Comparison of ENCODE assay signal across 1 cellular context in genomic region chr11:22192289-22192641, GRCh38.
TF ChIP-seq lines count a peak whose summit lies in the region.

No MANE protein-coding gene starts in this region.

TF ChIP-seq in HepG2, 621 proteins besides CTCF, POLR2A, EP300 and RAD21 (continued from another document):
- TF ChIP-seq MTF2 (CRISPR knock-in tag; IDR thresholded peaks at IDR 0.05; ENCODE audit: borderline replicate concordance) (peak; percentile 36; the same call in 1 of the 2 replicates), ZSCAN25 (CRISPR knock-in tag; IDR thresholded peaks at IDR 0.05) (no peak), HDAC1 (CRISPR knock-in tag; IDR thresholded peaks at IDR 0.05) (no peak), ZBTB37 (CRISPR knock-in tag; IDR thresholded peaks at IDR 0.05) (no peak), SP1 (IDR thresholded peaks at IDR 0.05) (no peak), SP1 (CRISPR knock-in tag; IDR thresholded peaks at IDR 0.05) (no peak), XRCC5 (optimal IDR thresholded peaks at IDR 0.05; ENCODE audit: low read length) (peak; percentile 60), TSC22D2 (CRISPR knock-in tag; IDR thresholded peaks at IDR 0.05; ENCODE audit: borderline replicate concordance) (no peak), ZFP36L1 (CRISPR knock-in tag; IDR thresholded peaks at IDR 0.05) (no peak), U2AF2 (IDR thresholded peaks at IDR 0.05; ENCODE audit: low read depth, low read length) (no peak), CAMTA2 (CRISPR knock-in tag; IDR thresholded peaks at IDR 0.05; ENCODE audit: borderline replicate concordance) (no peak), LBX2 (CRISPR knock-in tag; IDR thresholded peaks at IDR 0.05; ENCODE audit: borderline replicate concordance) (no peak), MBNL3 (CRISPR knock-in tag; conservative IDR thresholded peaks at IDR 0.05) (no peak), HIVEP1 (CRISPR knock-in tag; IDR thresholded peaks at IDR 0.05) (no peak), EZH2 (conservative IDR thresholded peaks at IDR 0.05; ENCODE audit: low read depth, low read length) (no peak), ZNF614 (CRISPR knock-in tag; IDR thresholded peaks at IDR 0.05; ENCODE audit: borderline replicate concordance) (no peak), KAT8 (CRISPR knock-in tag; IDR thresholded peaks at IDR 0.05) (no peak; the same call in 1 of the 2 replicates), GTF2F1 (IDR thresholded peaks at IDR 0.05; ENCODE audit: low read length) (no peak), ZNF652 (CRISPR knock-in tag; IDR thresholded peaks at IDR 0.05; ENCODE audit: borderline replicate concordance, low read depth) (no peak), ZBTB39 (CRISPR knock-in tag; IDR thresholded peaks at IDR 0.05) (no peak), GMEB2 (CRISPR knock-in tag; IDR thresholded peaks at IDR 0.05; ENCODE audit: low read depth) (no peak), ZFP91 (CRISPR knock-in tag; IDR thresholded peaks at IDR 0.05; ENCODE audit: borderline replicate concordance) (peak; percentile 61; the same call in 1 of the 2 replicates), ZBTB43 (CRISPR knock-in tag; conservative IDR thresholded peaks at IDR 0.05) (no peak), SPEN (CRISPR knock-in tag; IDR thresholded peaks at IDR 0.05; ENCODE audit: low read depth) (no peak), HDAC6 (IDR thresholded peaks at IDR 0.05; ENCODE audit: low read depth, low read length) (no peak), ONECUT2 (CRISPR knock-in tag; IDR thresholded peaks at IDR 0.05) (peak; percentile 36; the same call in 1 of the 2 replicates), MAFG (CRISPR knock-in tag; IDR thresholded peaks at IDR 0.05) (no peak), ZNF569 (CRISPR knock-in tag; IDR thresholded peaks at IDR 0.05; ENCODE audit: borderline replicate concordance) (no peak), SKIL (CRISPR knock-in tag; IDR thresholded peaks at IDR 0.05; ENCODE audit: borderline replicate concordance) (no peak), ZNF770 (CRISPR knock-in tag; IDR thresholded peaks at IDR 0.05) (no peak), FOXO4 (CRISPR knock-in tag; conservative IDR thresholded peaks at IDR 0.05) (0 out of 2 replicates have a peak, but pooled peaks have one; percentile 79), MIXL1 (CRISPR knock-in tag; IDR thresholded peaks at IDR 0.05) (no peak), ZMYM3 (CRISPR knock-in tag; IDR thresholded peaks at IDR 0.05) (no peak), SIN3A (IDR thresholded peaks at IDR 0.05; ENCODE audit: borderline replicate concordance, low read depth, low read length) (no peak), RAD51 (IDR thresholded peaks at IDR 0.05; ENCODE audit: borderline replicate concordance) (no peak), ZZZ3 (CRISPR knock-in tag; IDR thresholded peaks at IDR 0.05; ENCODE audit: borderline replicate concordance) (no peak), YEATS4 (CRISPR knock-in tag; IDR thresholded peaks at IDR 0.05; ENCODE audit: borderline replicate concordance) (no peak), POLR2AphosphoS5 (IDR thresholded peaks at IDR 0.05; ENCODE audit: low read depth, low read length) (no peak), ARID4A (CRISPR knock-in tag; IDR thresholded peaks at IDR 0.05; ENCODE audit: borderline replicate concordance) (peak; percentile 25; the same call in 1 of the 2 replicates), KDM5B (CRISPR knock-in tag; IDR thresholded peaks at IDR 0.05; ENCODE audit: borderline replicate concordance) (no peak), ZNF629 (CRISPR knock-in tag; conservative IDR thresholded peaks at IDR 0.05) (no peak)
